ENCODE assay signal across 13 cellular contexts in genomic region chr7:23075571-23075970, GRCh38. TPM values are rescaled to one million over a fixed set of nuclear protein-coding genes. Genes with fewer than 3 reads are reported as not detected.
DNase-seq lines count a peak whose midpoint lies in the region; ATAC-seq and TF ChIP-seq lines count a peak whose summit lies in the region.
"Had no signal": no experiment of that assay in that cellular context is flagged by ENCODE, and none has a peak within 500 bp of the region (broad histone marks: within the 10 kb centered on the region; RNA-seq: fewer than 3 reads in every experiment).

No MANE protein-coding gene starts in this region.

- no peak overlapping the region for H3K9ac ChIP-seq in neuronal stem cell (ENCODE audit: low read depth, low read length, poor library complexity)

- no peak overlapping the region for H2BK5ac ChIP-seq in neuronal stem cell (ENCODE audit: low read length)

- no peaks in the 10 kb centered on the region for H3K27me3 ChIP-seq in right atrium auricular region
- H3K27me3 ChIP-seq in right cardiac atrium (ENCODE audit: control insufficient read depth, insufficient read depth): no peaks in the 10 kb centered on the region
- no peaks in the 10 kb centered on the region for H3K27me3 ChIP-seq in neuronal stem cell (ENCODE audit: control insufficient read depth in 3 of 3, insufficient read depth in 3 of 3, low read depth in 1 of 3, low read length in 3 of 3)

- H3K4ac ChIP-seq in neuronal stem cell (ENCODE audit: low read length): no peak overlapping the region

- H3K27ac ChIP-seq in right atrium auricular region (peak overlapping the region in 1 of 2 donors; percentile 84), VCaP (peak overlapping the region; percentile 83), right cardiac atrium (ENCODE audit: low read length) (peak overlapping the region; percentile 6), neuronal stem cell (replicated peaks; ENCODE audit: low read length) (no peak overlapping the region)

- peaks cover 0 to 22% of the 10 kb centered on the region in 2 donors for H3K4me1 ChIP-seq in right atrium auricular region
- peaks cover 2% of the 10 kb centered on the region for H3K4me1 ChIP-seq in right cardiac atrium (ENCODE audit: control insufficient read depth, insufficient read depth, low read length)
- peaks cover 0 to 7% of the 10 kb centered on the region in 2 donors for H3K4me1 ChIP-seq in neuronal stem cell (ENCODE audit: control insufficient read depth in 2 of 2, insufficient read depth in 1 of 2, low read depth in 1 of 2, low read length in 2 of 2)

- H2AK5ac ChIP-seq in neuronal stem cell (ENCODE audit: low read depth, low read length): no peak overlapping the region

- TF ChIP-seq CTCF in right atrium auricular region (IDR thresholded peaks at IDR 0.05) (no peak), VCaP (conservative IDR thresholded peaks at IDR 0.05) (no peak)

- ATAC-seq in Right ventricle myocardium superior (ENCODE audit: poor library complexity) (peak; percentile 86), right cardiac atrium (peak; percentile 65 to 67)
- ATAC-seq: HCT116 had no signal

- no peak overlapping the region for H4K91ac ChIP-seq in neuronal stem cell (ENCODE audit: low read depth, low read length, poor library complexity)

- DNase-seq in Right ventricle myocardium superior (no peak), right atrium auricular region (ENCODE audit: low spot score) (no peak), right cardiac atrium (no peak), COLO829 (ENCODE audit: low spot score) (no peak), neuronal stem cell (ENCODE audit: low spot score) (no peak)
- no peak for DNase-seq in activated CD4-positive, alpha-beta T cell treated with anti-CD3 and anti-CD28 coated beads, Interleukin-2, amount 50 U/mL, for 48 hours
- DNase-seq: AML-193, DND-41, GDM1, NCI-H187 treated with DMSO at 0.1 percent for 48 hours, NCI-H446 had no signal

- H3K9me3 ChIP-seq in right atrium auricular region: no peaks in the 10 kb centered on the region
- H3K9me3 ChIP-seq in right cardiac atrium (ENCODE audit: control insufficient read depth, low read length): no peaks in the 10 kb centered on the region
- H3K9me3 ChIP-seq in neuronal stem cell (replicated peaks in 1 of 2; ENCODE audit: control insufficient read depth in 2 of 2, insufficient read depth in 1 of 2, low read depth in 1 of 2, low read length in 2 of 2): no peaks in the 10 kb centered on the region

- no peak overlapping the region for H3K14ac ChIP-seq in neuronal stem cell (ENCODE audit: low read length)

- H3K79me1 ChIP-seq in neuronal stem cell (ENCODE audit: low read depth, low read length): no peaks in the 10 kb centered on the region

- H3K18ac ChIP-seq in neuronal stem cell (ENCODE audit: low read length): no peak overlapping the region

- H3K36me3 ChIP-seq in right atrium auricular region: no peaks in the 10 kb centered on the region
- no peaks in the 10 kb centered on the region for H3K36me3 ChIP-seq in neuronal stem cell (replicated peaks in 1 of 2; ENCODE audit: control insufficient read depth in 2 of 2, insufficient read depth in 2 of 2, low read length in 2 of 2)

- no peak overlapping the region for H2BK12ac ChIP-seq in neuronal stem cell (ENCODE audit: low read length)

- H3K4me2 ChIP-seq in neuronal stem cell (ENCODE audit: insufficient read depth, low read length, poor library complexity, severe bottlenecking): no peak overlapping the region

- 43% methylated on average over 3 of the region's 3 CpGs for WGBS in right cardiac atrium
- WGBS in neuronal stem cell (ENCODE audit: extremely low coverage in 2 of 2, insufficient read length in 2 of 2, insufficient replicate concordance in 1 of 2), 2 donors: no CpG with 5 or more reads among the region's 3 CpGs

- H2AFZ ChIP-seq in neuronal stem cell (ENCODE audit: low read length): no peak overlapping the region

- no peak overlapping the region for H2BK15ac ChIP-seq in neuronal stem cell (ENCODE audit: low read length)

- H3K4me3 ChIP-seq in right atrium auricular region: no peak overlapping the region
- no peak overlapping the region for H3K4me3 ChIP-seq in right cardiac atrium (ENCODE audit: low read length)
- H3K4me3 ChIP-seq in neuronal stem cell (ENCODE audit: low read length in 2 of 2): no peak overlapping the region

- H4K8ac ChIP-seq in neuronal stem cell (ENCODE audit: low read depth, low read length): no peak overlapping the region

- H3K23ac ChIP-seq in neuronal stem cell (ENCODE audit: low read depth, low read length, poor library complexity): no peak overlapping the region

- intact Hi-C loops in Right ventricle myocardium superior (cut with DNase I): no loop called here
- intact Hi-C loops in right cardiac atrium (cut with DNase I): no loop called here

- no peak overlapping the region for H2BK120ac ChIP-seq in neuronal stem cell (ENCODE audit: low read depth, low read length)

RNA-seq across cellular contexts. Expression of gene KLHL7, which starts 30.0 kb away (rescaled TPM):
- total RNA-seq in Right ventricle myocardium superior: 167 TPM
- total RNA-seq in right atrium auricular region: 10 to 100 TPM; 37.3 to 87.6 TPM
- total RNA-seq in right cardiac atrium: 100 to 1,000 TPM in 1 of 4 donors, 10 to 100 TPM in 3; 68.8 to 106 (median 83.2) TPM
- 61.7 TPM for polyA plus RNA-seq in right cardiac atrium
- 55.9 TPM for polyA plus RNA-seq in neuronal stem cell (2013, experiment 1 of 2)
- polyA plus RNA-seq in neuronal stem cell (2013, experiment 2 of 2): 56.5 TPM
